8 cellular contexts compared by ENCODE assay signal in genomic region chr1:226181996-226182714, GRCh38. TPM values are rescaled to one million over a fixed set of nuclear protein-coding genes. Genes with fewer than 3 reads are reported as not detected.
DNase-seq lines count a peak whose midpoint lies in the region; ATAC-seq and TF ChIP-seq lines count a peak whose summit lies in the region.

No MANE protein-coding gene starts in this region.

- H3K79me2 ChIP-seq in HCT116 (ENCODE audit: insufficient read depth, low read length), result peaks cover 88% of the 10 kb centered on the region

- no peak overlapping the region for H3K9ac ChIP-seq in HCT116 (ENCODE audit: low read length)

- H3K9me3 ChIP-seq in HCT116 (ENCODE audit: control insufficient read depth in 1 of 2, insufficient read depth in 1 of 2, low read depth in 1 of 2, low read length in 2 of 2), result no peaks in the 10 kb centered on the region

- H4K20me1 ChIP-seq in HCT116 (ENCODE audit: insufficient read depth), result peaks cover 3% of the 10 kb centered on the region; the same call in 1 of the 2 replicates

- H3K27me3 ChIP-seq in HCT116 (ENCODE audit: insufficient read depth, low read length), result no peaks in the 10 kb centered on the region

- H3K4me3 Mint-ChIP-seq in activated CD4-positive, alpha-beta memory T cell treated with anti-CD3 and anti-CD28 coated beads for 36 hours, result no peak overlapping the region

- H3K4me3 ChIP-seq in HCT116 (replicated peaks in 1 of 2; ENCODE audit: low read depth in 1 of 2, low read length in 2 of 2), result no peak overlapping the region
- no peak overlapping the region for H3K4me3 ChIP-seq in fibroblast of pulmonary artery (replicated peaks; ENCODE audit: low read depth, low read length)

- TF ChIP-seq CTCF in HCT116 (IDR thresholded peaks at IDR 0.05 in 2 of 3, conservative IDR thresholded peaks at IDR 0.05 in 1 of 3; ENCODE audit: borderline replicate concordance in 1 of 3, insufficient read depth in 1 of 3, low read depth in 2 of 3, low read length in 2 of 3) (peak; percentile 31 to 54 (median 49); a peak in 5 of 6 replicates), fibroblast of pulmonary artery (IDR thresholded peaks at IDR 0.05; ENCODE audit: low read length, missing control alignments) (peak; percentile 46)

- H3K36me3 Mint-ChIP-seq in activated CD4-positive, alpha-beta memory T cell treated with anti-CD3 and anti-CD28 coated beads for 36 hours, result peaks cover 23% of the 10 kb centered on the region

- H3K27ac Mint-ChIP-seq in activated CD4-positive, alpha-beta memory T cell treated with anti-CD3 and anti-CD28 coated beads for 36 hours, result no peak overlapping the region

- H3K4me2 ChIP-seq in HCT116 (ENCODE audit: low read length), result peak overlapping the region; percentile 44

- H3K9me3 Mint-ChIP-seq in activated CD4-positive, alpha-beta memory T cell treated with anti-CD3 and anti-CD28 coated beads for 36 hours, result no peaks in the 10 kb centered on the region

- POLR2A ChIA-PET in HCT116 (lab: Charles Lee), result interaction anchor here (1.8 kb wide), 1 partner anchor 18 kb away, joined by 4 read pairs; no protein-coding TSS in a partner anchor
- POLR2A ChIA-PET in activated CD4-positive, alpha-beta memory T cell treated with anti-CD3 and anti-CD28 coated beads for 36 hours (lab: Charles Lee), result no interaction called here

- DNase-seq in ACHN (peak; percentile 73), HCT116 (ENCODE audit: low read depth, low spot score) (peak; percentile 39), SKM-1 (lab: John Stamatoyannopoulos, UW; ENCODE audit: unreplicated experiment) (peak; percentile 90), fibroblast of pulmonary artery (ENCODE audit: low read depth) (peak; percentile 82), posterior cingulate gyrus (peak in 6 of 10 donors; percentile 8 to 63 (median 14)), NCI-H526 (lab: John Stamatoyannopoulos, UW) (no peak)
- no peak for DNase-seq in NK-92 treated with Interleukin-12 subunit alpha and Interleukin-12 subunit beta, amount 100 ng/mL, for 24 hours (lab: John Stamatoyannopoulos, UW)
- DNase-seq in activated CD4-positive, alpha-beta memory T cell treated with anti-CD3 and anti-CD28 coated beads for 36 hours, result no peak

- no peak for TF ChIP-seq RAD21 in HCT116 (IDR thresholded peaks at IDR 0.05; ENCODE audit: low read depth)

- H3K27me3 Mint-ChIP-seq in activated CD4-positive, alpha-beta memory T cell treated with anti-CD3 and anti-CD28 coated beads for 36 hours, result no peaks in the 10 kb centered on the region

- no peak overlapping the region for H2AFZ ChIP-seq in HCT116 (ENCODE audit: low read depth, low read length, poor library complexity, severe bottlenecking)

- CTCF ChIA-PET in HCT116 (lab: Charles Lee), result interaction anchor here (0.6 to 3.6 kb wide), 7 partner anchors 15 to 117 kb away, joined by 3 to 20 read pairs (median 5); no protein-coding TSS in a partner anchor
- CTCF ChIA-PET in activated CD4-positive, alpha-beta memory T cell treated with anti-CD3 and anti-CD28 coated beads for 36 hours (lab: Charles Lee), result interaction anchor here (0.6 to 3.1 kb wide), 3 partner anchors 14 to 57 kb away, joined by 3 to 16 read pairs (median 3); no protein-coding TSS in a partner anchor

- RAD21 ChIA-PET in HCT116 (lab: Charles Lee; ENCODE audit: low non-redundant PET in 1 of 2, low total read pairs in 2 of 2, uncharacterized antibody in 2 of 2, unreplicated experiment in 2 of 2), result no interaction called here

- peaks cover 0 to 5% of the 10 kb centered on the region in 2 experiments; a peak in 1 of 4 replicates for H3K36me3 ChIP-seq in HCT116 (ENCODE audit: control insufficient read depth in 1 of 2, insufficient read depth in 2 of 2, low read length in 2 of 2)

- peaks cover 16 to 38% of the 10 kb centered on the region in 2 experiments for H3K4me1 ChIP-seq in HCT116 (ENCODE audit: control insufficient read depth in 1 of 2, insufficient read depth in 2 of 2, low read length in 2 of 2)

- in situ Hi-C loops in ACHN (cut with HindIII; ENCODE audit: low pct_ligation_motif_present, low pct_unique_long_range_greater_than_20kb, low sequenced_read_pairs), result no loop called here

- intact Hi-C loops in HCT116 (cut with micrococcal nuclease) (loop anchor here (5.0 kb wide), 1 partner anchor 55 kb away; no protein-coding TSS in a partner anchor), posterior cingulate gyrus (cut with DNase I) (loop anchor here (10.0 kb wide), 1 partner anchor 117 kb away; the partner anchor contains the start of gene H3-3A)
- intact Hi-C loops in activated CD4-positive, alpha-beta memory T cell treated with anti-CD3 and anti-CD28 coated beads for 36 hours (cut with micrococcal nuclease), result loop anchor here (10.0 kb wide), 1 partner anchor 223 kb away; the partner anchor contains the start of gene PARP1

- no TSS peak for BruUV-seq in HCT116 (replicated peaks; lab: Mats Ljungman, UMichigan)

- TF ChIP-seq POLR2A in HCT116 (IDR thresholded peaks at IDR 0.05; ENCODE audit: borderline replicate concordance, extremely low read depth, insufficient read depth, insufficient read length), result no peak

- peak; percentile 43 for ATAC-seq in HCT116

- H3K27ac ChIP-seq in HCT116 (ENCODE audit: low read depth, low read length), result 0 out of 2 replicates have a peak overlapping the region, but pooled peaks have one; percentile 11

- no peaks in the 10 kb centered on the region for H3K9me2 ChIP-seq in HCT116 (ENCODE audit: insufficient read depth)

- peaks cover 60% of the 10 kb centered on the region for H3K4me1 Mint-ChIP-seq in activated CD4-positive, alpha-beta memory T cell treated with anti-CD3 and anti-CD28 coated beads for 36 hours (ENCODE audit: low read depth)

TF ChIP-seq in HCT116, 20 proteins besides CTCF, POLR2A, EP300 and RAD21 (continues in another document):
- no peak for TF ChIP-seq SRF (IDR thresholded peaks at IDR 0.05; ENCODE audit: low read depth)
- no peak for TF ChIP-seq ZBTB33 (IDR thresholded peaks at IDR 0.05; ENCODE audit: extremely low read depth, insufficient replicate concordance, low read length)
- TF ChIP-seq FOSL1 (IDR thresholded peaks at IDR 0.05; ENCODE audit: low read depth), result no peak
- no peak for TF ChIP-seq ELF1 (IDR thresholded peaks at IDR 0.05; ENCODE audit: borderline replicate concordance, low read depth)
- TF ChIP-seq CBX3 (IDR thresholded peaks at IDR 0.05; ENCODE audit: low read depth), result 0 out of 2 replicates have a peak, but pooled peaks have one; percentile 14
- peak; percentile 47; the same call in 1 of the 2 replicates for TF ChIP-seq POLR2AphosphoS5 (IDR thresholded peaks at IDR 0.05; ENCODE audit: low read depth, low read length)
- TF ChIP-seq ZNF274 (IDR thresholded peaks at IDR 0.05; ENCODE audit: low read depth, low read length), result no peak
- no peak for TF ChIP-seq EGR1 (IDR thresholded peaks at IDR 0.05; ENCODE audit: low read depth)
- no peak for TF ChIP-seq TCF7L2 (IDR thresholded peaks at IDR 0.05; ENCODE audit: borderline replicate concordance, extremely low read depth, insufficient read depth, insufficient read length)
- TF ChIP-seq CEBPB (IDR thresholded peaks at IDR 0.05; ENCODE audit: low read depth), result peak; percentile 73
- no peak for TF ChIP-seq JUND (IDR thresholded peaks at IDR 0.05)
- no peak for TF ChIP-seq ZFX (IDR thresholded peaks at IDR 0.05)
- TF ChIP-seq SP1 (IDR thresholded peaks at IDR 0.05; ENCODE audit: low read depth), result no peak
- no peak for TF ChIP-seq MAX (IDR thresholded peaks at IDR 0.05)
- no peak for TF ChIP-seq ATF3 (IDR thresholded peaks at IDR 0.05)

RNA-seq across cellular contexts. Expression of gene ACBD3, which starts 4.4 kb away (rescaled TPM):
- 29.6 TPM for total RNA-seq in HCT116 (2021; ENCODE audit: unreplicated experiment)
- polyA plus RNA-seq in HCT116 (2012), result 16.7 and 16.8 TPM in 2 replicates
- total RNA-seq in activated CD4-positive, alpha-beta memory T cell treated with anti-CD3 and anti-CD28 coated beads for 36 hours, result 10 to 100 TPM; 18.7 to 20.7 TPM

RNA-seq across cellular contexts. Expression of gene MIXL1, which starts 41.3 kb away (rescaled TPM):
- total RNA-seq in HCT116 (2021; ENCODE audit: unreplicated experiment), result not detected
- polyA plus RNA-seq in HCT116 (2012), result 0.03 TPM in 1 of 2 replicates, not detected in the other
- not detected for total RNA-seq in activated CD4-positive, alpha-beta memory T cell treated with anti-CD3 and anti-CD28 coated beads for 36 hours

Comparison
In these comparisons a context has a peak if more than half of its experiments do, and no peak if none do; other contexts are left out.
1. DNase-seq: peak in ACHN (single experiment), HCT116 (single experiment), SKM-1 (single experiment), fibroblast of pulmonary artery (single experiment) and posterior cingulate gyrus (6 of 10); none in NK-92 treated with Interleukin-12 subunit alpha and Interleukin-12 subunit beta, amount 100 ng/mL, for 24 hours (single experiment), NCI-H526 (0 of 2) and activated CD4-positive, alpha-beta memory T cell treated with anti-CD3 and anti-CD28 coated beads for 36 hours (single experiment).